In the genomic region with DNA sequence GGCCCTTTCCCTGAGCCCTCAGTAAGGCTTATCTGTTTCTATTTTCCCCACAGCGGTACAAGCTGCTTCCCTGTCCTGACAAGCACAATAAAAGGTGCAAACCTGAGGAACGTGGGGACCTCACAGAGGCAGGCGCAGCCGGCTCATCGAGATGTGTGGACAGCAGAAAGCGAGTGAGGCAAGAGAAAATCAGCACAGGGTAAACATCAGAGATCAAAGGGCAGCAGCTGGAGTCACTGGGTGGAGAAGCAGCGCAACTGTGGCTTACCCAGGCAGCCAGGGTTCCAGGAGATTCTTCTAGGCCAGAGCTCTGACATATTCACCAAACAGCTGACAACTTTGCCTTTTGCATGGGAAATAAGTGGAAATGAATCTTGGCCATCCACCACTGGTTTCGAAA, we compare ENCODE assay signal across 1 cellular context.
A peak's percentile ranks its signal among the peaks of the same experiment; 100 is the strongest.
TF ChIP-seq lines count a peak whose summit lies in the region.

No MANE protein-coding gene starts in this region.

TF ChIP-seq in HepG2, 621 proteins besides CTCF, POLR2A, EP300 and RAD21 (continued from another document and continues in another):
- TF ChIP-seq, protein P1, sequence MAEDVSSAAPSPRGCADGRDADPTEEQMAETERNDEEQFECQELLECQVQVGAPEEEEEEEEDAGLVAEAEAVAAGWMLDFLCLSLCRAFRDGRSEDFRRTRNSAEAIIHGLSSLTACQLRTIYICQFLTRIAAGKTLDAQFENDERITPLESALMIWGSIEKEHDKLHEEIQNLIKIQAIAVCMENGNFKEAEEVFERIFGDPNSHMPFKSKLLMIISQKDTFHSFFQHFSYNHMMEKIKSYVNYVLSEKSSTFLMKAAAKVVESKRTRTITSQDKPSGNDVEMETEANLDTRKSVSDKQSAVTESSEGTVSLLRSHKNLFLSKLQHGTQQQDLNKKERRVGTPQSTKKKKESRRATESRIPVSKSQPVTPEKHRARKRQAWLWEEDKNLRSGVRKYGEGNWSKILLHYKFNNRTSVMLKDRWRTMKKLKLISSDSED (CRISPR knock-in tag; IDR thresholded peaks at IDR 0.05): no peak
- 0 out of 2 replicates have a peak, but pooled peaks have one; percentile 50 for TF ChIP-seq SOX13 (IDR thresholded peaks at IDR 0.05)
- TF ChIP-seq SOX13 (CRISPR knock-in tag; conservative IDR thresholded peaks at IDR 0.05 in 1 of 2, IDR thresholded peaks at IDR 0.05 in 1 of 2): peak in 1 of 2 experiments; percentile 78; a peak in 2 of 4 replicates
- no peak for TF ChIP-seq SRSF9 (IDR thresholded peaks at IDR 0.05; ENCODE audit: borderline replicate concordance, insufficient read depth, low read depth, low read length, poor library complexity, severe bottlenecking)
- no peak for TF ChIP-seq REXO4 (CRISPR knock-in tag; IDR thresholded peaks at IDR 0.05; ENCODE audit: borderline replicate concordance)
- TF ChIP-seq ZEB1 (IDR thresholded peaks at IDR 0.05; ENCODE audit: insufficient replicate concordance, low read depth): no peak
- TF ChIP-seq ZNF839 (CRISPR knock-in tag; IDR thresholded peaks at IDR 0.05; ENCODE audit: borderline replicate concordance): no peak
- no peak for TF ChIP-seq ZNF556 (CRISPR knock-in tag; IDR thresholded peaks at IDR 0.05; ENCODE audit: borderline replicate concordance)
- TF ChIP-seq TRIM24 (CRISPR knock-in tag; IDR thresholded peaks at IDR 0.05): 0 out of 2 replicates have a peak, but pooled peaks have one; percentile 60
- TF ChIP-seq TBX2 (CRISPR knock-in tag; IDR thresholded peaks at IDR 0.05; ENCODE audit: borderline replicate concordance): peak; percentile 76; the same call in 1 of the 2 replicates
- TF ChIP-seq, protein P2, sequence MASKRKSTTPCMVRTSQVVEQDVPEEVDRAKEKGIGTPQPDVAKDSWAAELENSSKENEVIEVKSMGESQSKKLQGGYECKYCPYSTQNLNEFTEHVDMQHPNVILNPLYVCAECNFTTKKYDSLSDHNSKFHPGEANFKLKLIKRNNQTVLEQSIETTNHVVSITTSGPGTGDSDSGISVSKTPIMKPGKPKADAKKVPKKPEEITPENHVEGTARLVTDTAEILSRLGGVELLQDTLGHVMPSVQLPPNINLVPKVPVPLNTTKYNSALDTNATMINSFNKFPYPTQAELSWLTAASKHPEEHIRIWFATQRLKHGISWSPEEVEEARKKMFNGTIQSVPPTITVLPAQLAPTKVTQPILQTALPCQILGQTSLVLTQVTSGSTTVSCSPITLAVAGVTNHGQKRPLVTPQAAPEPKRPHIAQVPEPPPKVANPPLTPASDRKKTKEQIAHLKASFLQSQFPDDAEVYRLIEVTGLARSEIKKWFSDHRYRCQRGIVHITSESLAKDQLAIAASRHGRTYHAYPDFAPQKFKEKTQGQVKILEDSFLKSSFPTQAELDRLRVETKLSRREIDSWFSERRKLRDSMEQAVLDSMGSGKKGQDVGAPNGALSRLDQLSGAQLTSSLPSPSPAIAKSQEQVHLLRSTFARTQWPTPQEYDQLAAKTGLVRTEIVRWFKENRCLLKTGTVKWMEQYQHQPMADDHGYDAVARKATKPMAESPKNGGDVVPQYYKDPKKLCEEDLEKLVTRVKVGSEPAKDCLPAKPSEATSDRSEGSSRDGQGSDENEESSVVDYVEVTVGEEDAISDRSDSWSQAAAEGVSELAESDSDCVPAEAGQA (IDR thresholded peaks at IDR 0.05; ENCODE audit: low read depth): 0 out of 2 replicates have a peak, but pooled peaks have one; percentile 23
- TF ChIP-seq, protein P2 (CRISPR knock-in tag; IDR thresholded peaks at IDR 0.05; ENCODE audit: borderline replicate concordance): no peak
- no peak for TF ChIP-seq ZFP36 (IDR thresholded peaks at IDR 0.05; ENCODE audit: borderline replicate concordance, low read depth, low read length, partially characterized antibody)
- TF ChIP-seq STAT5B (CRISPR knock-in tag; IDR thresholded peaks at IDR 0.05): no peak
- no peak for TF ChIP-seq ZNF781 (CRISPR knock-in tag; IDR thresholded peaks at IDR 0.05; ENCODE audit: borderline replicate concordance, not compliant biosample characterization)
- no peak; the same call in 1 of the 2 replicates for TF ChIP-seq ZKSCAN1 (IDR thresholded peaks at IDR 0.05; ENCODE audit: low read length)
- TF ChIP-seq, protein P3, sequence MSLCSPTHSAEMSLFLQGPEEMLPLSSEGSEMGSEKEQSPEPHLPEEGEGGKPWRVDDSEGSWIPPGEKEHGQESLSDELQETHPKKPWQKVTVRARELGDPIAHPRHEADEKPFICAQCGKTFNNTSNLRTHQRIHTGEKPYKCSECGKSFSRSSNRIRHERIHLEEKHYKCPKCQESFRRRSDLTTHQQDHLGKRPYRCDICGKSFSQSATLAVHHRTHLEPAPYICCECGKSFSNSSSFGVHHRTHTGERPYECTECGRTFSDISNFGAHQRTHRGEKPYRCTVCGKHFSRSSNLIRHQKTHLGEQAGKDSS (CRISPR knock-in tag; IDR thresholded peaks at IDR 0.05; ENCODE audit: borderline replicate concordance, low read depth): no peak
- TF ChIP-seq RBAK (CRISPR knock-in tag; IDR thresholded peaks at IDR 0.05): no peak
- peak; percentile 81 for TF ChIP-seq RCOR2 (CRISPR knock-in tag; IDR thresholded peaks at IDR 0.05)
- TF ChIP-seq ELF3 (CRISPR knock-in tag; IDR thresholded peaks at IDR 0.05): peak; percentile 42; the same call in 1 of the 2 replicates
- no peak for TF ChIP-seq ZNF776 (CRISPR knock-in tag; IDR thresholded peaks at IDR 0.05)
- TF ChIP-seq ERF (CRISPR knock-in tag; IDR thresholded peaks at IDR 0.05): no peak
- 0 out of 2 replicates have a peak, but pooled peaks have one; percentile 48 for TF ChIP-seq ZSCAN21 (CRISPR knock-in tag; IDR thresholded peaks at IDR 0.05; ENCODE audit: borderline replicate concordance)
- TF ChIP-seq, protein P4, sequence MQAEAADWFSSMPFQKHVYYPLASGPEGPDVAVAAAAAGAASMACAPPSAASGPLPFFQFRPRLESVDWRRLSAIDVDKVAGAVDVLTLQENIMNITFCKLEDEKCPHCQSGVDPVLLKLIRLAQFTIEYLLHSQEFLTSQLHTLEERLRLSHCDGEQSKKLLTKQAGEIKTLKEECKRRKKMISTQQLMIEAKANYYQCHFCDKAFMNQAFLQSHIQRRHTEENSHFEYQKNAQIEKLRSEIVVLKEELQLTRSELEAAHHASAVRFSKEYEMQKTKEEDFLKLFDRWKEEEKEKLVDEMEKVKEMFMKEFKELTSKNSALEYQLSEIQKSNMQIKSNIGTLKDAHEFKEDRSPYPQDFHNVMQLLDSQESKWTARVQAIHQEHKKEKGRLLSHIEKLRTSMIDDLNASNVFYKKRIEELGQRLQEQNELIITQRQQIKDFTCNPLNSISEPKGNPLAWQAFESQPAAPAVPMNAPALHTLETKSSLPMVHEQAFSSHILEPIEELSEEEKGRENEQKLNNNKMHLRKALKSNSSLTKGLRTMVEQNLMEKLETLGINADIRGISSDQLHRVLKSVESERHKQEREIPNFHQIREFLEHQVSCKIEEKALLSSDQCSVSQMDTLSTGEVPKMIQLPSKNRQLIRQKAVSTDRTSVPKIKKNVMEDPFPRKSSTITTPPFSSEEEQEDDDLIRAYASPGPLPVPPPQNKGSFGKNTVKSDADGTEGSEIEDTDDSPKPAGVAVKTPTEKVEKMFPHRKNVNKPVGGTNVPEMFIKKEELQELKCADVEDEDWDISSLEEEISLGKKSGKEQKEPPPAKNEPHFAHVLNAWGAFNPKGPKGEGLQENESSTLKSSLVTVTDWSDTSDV (CRISPR knock-in tag; IDR thresholded peaks at IDR 0.05): no peak
- TF ChIP-seq, protein P5, sequence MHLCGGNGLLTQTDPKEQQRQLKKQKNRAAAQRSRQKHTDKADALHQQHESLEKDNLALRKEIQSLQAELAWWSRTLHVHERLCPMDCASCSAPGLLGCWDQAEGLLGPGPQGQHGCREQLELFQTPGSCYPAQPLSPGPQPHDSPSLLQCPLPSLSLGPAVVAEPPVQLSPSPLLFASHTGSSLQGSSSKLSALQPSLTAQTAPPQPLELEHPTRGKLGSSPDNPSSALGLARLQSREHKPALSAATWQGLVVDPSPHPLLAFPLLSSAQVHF (CRISPR knock-in tag; IDR thresholded peaks at IDR 0.05): no peak
- no peak for TF ChIP-seq ZNF749 (CRISPR knock-in tag; IDR thresholded peaks at IDR 0.05; ENCODE audit: borderline replicate concordance)
- no peak for TF ChIP-seq YEATS2 (CRISPR knock-in tag; IDR thresholded peaks at IDR 0.05; ENCODE audit: borderline replicate concordance)
- no peak for TF ChIP-seq REL (CRISPR knock-in tag; conservative IDR thresholded peaks at IDR 0.05)
- no peak for TF ChIP-seq RBFOX2 (IDR thresholded peaks at IDR 0.05; ENCODE audit: low read depth, low read length)
- TF ChIP-seq FOXA3 (CRISPR knock-in tag; IDR thresholded peaks at IDR 0.05): peak; percentile 96
- TF ChIP-seq SMYD3 (CRISPR knock-in tag; IDR thresholded peaks at IDR 0.05): no peak
- no peak for TF ChIP-seq ZNF501 (CRISPR knock-in tag; IDR thresholded peaks at IDR 0.05)
- peak; percentile 54; the same call in 1 of the 2 replicates for TF ChIP-seq ZNF605 (CRISPR knock-in tag; IDR thresholded peaks at IDR 0.05)
- TF ChIP-seq ZNF138 (CRISPR knock-in tag; IDR thresholded peaks at IDR 0.05; ENCODE audit: low read depth): no peak
- no peak for TF ChIP-seq ZNF766 (CRISPR knock-in tag; IDR thresholded peaks at IDR 0.05; ENCODE audit: borderline replicate concordance)
- no peak for TF ChIP-seq ELF1 (CRISPR knock-in tag; IDR thresholded peaks at IDR 0.05)
- TF ChIP-seq FOXA1 (IDR thresholded peaks at IDR 0.05): peak; percentile 46; the same call in 1 of the 2 replicates
- TF ChIP-seq FOXA1 (CRISPR knock-in tag; IDR thresholded peaks at IDR 0.05): peak; percentile 99
- no peak for TF ChIP-seq SCMH1 (CRISPR knock-in tag; IDR thresholded peaks at IDR 0.05; ENCODE audit: borderline replicate concordance)
- no peak for TF ChIP-seq CENPX (CRISPR knock-in tag; IDR thresholded peaks at IDR 0.05)
- no peak for TF ChIP-seq NFYC (CRISPR knock-in tag; IDR thresholded peaks at IDR 0.05)
- TF ChIP-seq ZNF446 (CRISPR knock-in tag; IDR thresholded peaks at IDR 0.05): no peak
- no peak for TF ChIP-seq ESRRA (CRISPR knock-in tag; IDR thresholded peaks at IDR 0.05; ENCODE audit: low read depth)
- TF ChIP-seq, protein P6, sequence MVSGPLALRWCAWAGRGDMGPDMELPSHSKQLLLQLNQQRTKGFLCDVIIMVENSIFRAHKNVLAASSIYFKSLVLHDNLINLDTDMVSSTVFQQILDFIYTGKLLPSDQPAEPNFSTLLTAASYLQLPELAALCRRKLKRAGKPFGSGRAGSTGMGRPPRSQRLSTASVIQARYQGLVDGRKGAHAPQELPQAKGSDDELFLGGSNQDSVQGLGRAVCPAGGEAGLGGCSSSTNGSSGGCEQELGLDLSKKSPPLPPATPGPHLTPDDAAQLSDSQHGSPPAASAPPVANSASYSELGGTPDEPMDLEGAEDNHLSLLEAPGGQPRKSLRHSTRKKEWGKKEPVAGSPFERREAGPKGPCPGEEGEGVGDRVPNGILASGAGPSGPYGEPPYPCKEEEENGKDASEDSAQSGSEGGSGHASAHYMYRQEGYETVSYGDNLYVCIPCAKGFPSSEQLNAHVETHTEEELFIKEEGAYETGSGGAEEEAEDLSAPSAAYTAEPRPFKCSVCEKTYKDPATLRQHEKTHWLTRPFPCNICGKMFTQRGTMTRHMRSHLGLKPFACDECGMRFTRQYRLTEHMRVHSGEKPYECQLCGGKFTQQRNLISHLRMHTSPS (CRISPR knock-in tag; IDR thresholded peaks at IDR 0.05; ENCODE audit: low read depth): no peak
- peak; percentile 71 for TF ChIP-seq SAP130 (CRISPR knock-in tag; IDR thresholded peaks at IDR 0.05; ENCODE audit: low read depth)
- TF ChIP-seq, protein P7, sequence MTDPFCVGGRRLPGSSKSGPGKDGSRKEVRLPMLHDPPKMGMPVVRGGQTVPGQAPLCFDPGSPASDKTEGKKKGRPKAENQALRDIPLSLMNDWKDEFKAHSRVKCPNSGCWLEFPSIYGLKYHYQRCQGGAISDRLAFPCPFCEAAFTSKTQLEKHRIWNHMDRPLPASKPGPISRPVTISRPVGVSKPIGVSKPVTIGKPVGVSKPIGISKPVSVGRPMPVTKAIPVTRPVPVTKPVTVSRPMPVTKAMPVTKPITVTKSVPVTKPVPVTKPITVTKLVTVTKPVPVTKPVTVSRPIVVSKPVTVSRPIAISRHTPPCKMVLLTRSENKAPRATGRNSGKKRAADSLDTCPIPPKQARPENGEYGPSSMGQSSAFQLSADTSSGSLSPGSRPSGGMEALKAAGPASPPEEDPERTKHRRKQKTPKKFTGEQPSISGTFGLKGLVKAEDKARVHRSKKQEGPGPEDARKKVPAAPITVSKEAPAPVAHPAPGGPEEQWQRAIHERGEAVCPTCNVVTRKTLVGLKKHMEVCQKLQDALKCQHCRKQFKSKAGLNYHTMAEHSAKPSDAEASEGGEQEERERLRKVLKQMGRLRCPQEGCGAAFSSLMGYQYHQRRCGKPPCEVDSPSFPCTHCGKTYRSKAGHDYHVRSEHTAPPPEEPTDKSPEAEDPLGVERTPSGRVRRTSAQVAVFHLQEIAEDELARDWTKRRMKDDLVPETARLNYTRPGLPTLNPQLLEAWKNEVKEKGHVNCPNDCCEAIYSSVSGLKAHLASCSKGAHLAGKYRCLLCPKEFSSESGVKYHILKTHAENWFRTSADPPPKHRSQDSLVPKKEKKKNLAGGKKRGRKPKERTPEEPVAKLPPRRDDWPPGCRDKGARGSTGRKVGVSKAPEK (CRISPR knock-in tag; IDR thresholded peaks at IDR 0.05; ENCODE audit: borderline replicate concordance): no peak
- no peak for TF ChIP-seq SRY (CRISPR knock-in tag; IDR thresholded peaks at IDR 0.05)
- TF ChIP-seq XBP1 (CRISPR knock-in tag; IDR thresholded peaks at IDR 0.05): no peak
- no peak for TF ChIP-seq ATAD3A (CRISPR knock-in tag; IDR thresholded peaks at IDR 0.05)
- peak; percentile 98 for TF ChIP-seq HMG20A (CRISPR knock-in tag; IDR thresholded peaks at IDR 0.05; ENCODE audit: borderline replicate concordance)
- no peak for TF ChIP-seq ZNF354B (CRISPR knock-in tag; IDR thresholded peaks at IDR 0.05)
